In genomic region chr17:28718990-28719433, GRCh38 we compare ENCODE assay signal across 8 cellular contexts. TPM values are rescaled to one million over a fixed set of nuclear protein-coding genes. Genes with fewer than 3 reads are reported as not detected.
A peak's percentile ranks its signal among the peaks of the same experiment; 100 is the strongest.
DNase-seq lines count a peak whose midpoint lies in the region; ATAC-seq, FAIRE-seq and TF ChIP-seq lines count a peak whose summit lies in the region.

No MANE protein-coding gene starts in this region.

- peak; percentile 25 for DNase-seq in stimulated activated CD4-positive, alpha-beta T cell treated with anti-CD3 and anti-CD28 coated beads, Interleukin-15, amount 100 ng/mL, for 24 hours
- DNase-seq in stimulated activated CD4-positive, alpha-beta T cell treated with anti-CD3 and anti-CD28 coated beads, Interleukin-12 subunit alpha, Interleukin-12 subunit beta, amount 100 ng/mL, for 4 hours, result no peak
- DNase-seq in K562 (ENCODE audit: extremely low read depth in 1 of 4, low spot score in 3 of 4), result no peak
- no peak for DNase-seq in NCI-H2227 (lab: John Stamatoyannopoulos, UW; ENCODE audit: unreplicated experiment)
- DNase-seq in NCI-H345 (lab: John Stamatoyannopoulos, UW), result no peak
- no peak for DNase-seq in NCI-H1048 (lab: John Stamatoyannopoulos, UW)
- no peak for DNase-seq in T1000 (lab: John Stamatoyannopoulos, UW)

- peaks cover 33% of the 10 kb centered on the region for H4K20me1 ChIP-seq in K562 (replicated peaks; ENCODE audit: control insufficient read depth, insufficient read depth, low read length)

- TF ChIP-seq CTCF in K562 (IDR thresholded peaks at IDR 0.05 in 2 of 3, conservative IDR thresholded peaks at IDR 0.05 in 1 of 3; ENCODE audit: insufficient read depth in 2 of 3, low read depth in 1 of 3, low read length in 3 of 3), result no peak

- peak overlapping the region; percentile 95 to 100 for H3K9ac ChIP-seq in K562 (ENCODE audit: insufficient read depth in 1 of 2, low read depth in 2 of 2, low read length in 2 of 2)

- H3K4me2 ChIP-seq in K562 (ENCODE audit: insufficient read depth, low read length), result peak overlapping the region; percentile 96

- WGBS in K562 (ENCODE audit: insufficient coverage, low coverage, missing lambda C conversion rate), result 25% methylated on average over 19 of the region's 19 CpGs
- WGBS in mesodermal cell (ENCODE audit: insufficient coverage in 2 of 2), 2 experiments, result 22 to 26% methylated on average over 14 to 16 of the region's 19 CpGs

- H3K9me1 ChIP-seq in K562 (ENCODE audit: control insufficient read depth, insufficient read depth, low read length), result no peaks in the 10 kb centered on the region

- no peak for TF ChIP-seq POLR2A in K562 (conservative IDR thresholded peaks at IDR 0.05)

- 0 out of 5 replicates have a peak, but pooled peaks cover 0 to 11% of the 10 kb centered on the region in 2 experiments for H3K27me3 ChIP-seq in K562 (ENCODE audit: control insufficient read depth in 2 of 2, insufficient read depth in 2 of 2, low read length in 2 of 2)

- no peak for TF ChIP-seq EP300 in K562 (IDR thresholded peaks at IDR 0.05; ENCODE audit: low read length)

- ATAC-seq in K562, result peak; percentile 0; the same call in 1 of the 3 replicates

- CTCF ChIA-PET in K562 (lab: Yijun Ruan, JAX; ENCODE audit: low intra/inter-chr PET ratio), result interaction anchor here (1.5 kb wide), 1 partner anchor 73 kb away, joined by 5 read pairs; no protein-coding TSS in a partner anchor

- peak overlapping the region; percentile 99 for H2AFZ ChIP-seq in K562 (ENCODE audit: low read depth, low read length)

- H3K27ac ChIP-seq in K562 (ENCODE audit: extremely low read depth, low read depth, low read length) (peak overlapping the region; percentile 95), mesodermal cell (ENCODE audit: low read depth, low read length, severe bottlenecking) (peak overlapping the region; percentile 97)

- BruUV-seq in K562 (replicated peaks; lab: Mats Ljungman, UMichigan), result no TSS peak

- POLR2A ChIA-PET in K562 (lab: Yijun Ruan, JAX), result interaction anchor here (0.6 to 11.1 kb wide), 30 partner anchors 9 to 405 kb away, joined by 3 to 367 read pairs (median 5); partner anchors contain the start of genes ALDOC, BLTP2, FAM222B and FLOT2

- in situ Hi-C loops in K562 (cut with MboI), result no loop called here

- TF ChIP-seq RAD21 in K562 (CRISPR knock-in tag; conservative IDR thresholded peaks at IDR 0.05 in 1 of 2, IDR thresholded peaks at IDR 0.05 in 1 of 2), result no peak

- H3K4me3 ChIP-seq in K562 (peak overlapping the region; percentile 75), mesodermal cell (ENCODE audit: extremely low read depth, insufficient read depth, low read length, poor library complexity, severe bottlenecking) (peak overlapping the region; percentile 93)

- peaks cover 52% of the 10 kb centered on the region for H3K79me2 ChIP-seq in K562 (ENCODE audit: control insufficient read depth, insufficient read depth, low read length)

- intact Hi-C loops in K562 (cut with micrococcal nuclease), result loop anchor here (1.0 to 2.0 kb wide), 2 partner anchors 8 to 72 kb away; partner anchors contain the start of gene PROCA1

- H3K9me3 ChIP-seq in K562 (replicated peaks; ENCODE audit: control insufficient read depth, insufficient read depth, low read depth, low read length) (no peaks in the 10 kb centered on the region), mesodermal cell (ENCODE audit: control insufficient read depth, low read length) (no peaks in the 10 kb centered on the region)

- FAIRE-seq in K562 (lab: Jason Lieb, UNC), result no peak

- H3K36me3 ChIP-seq in K562 (ENCODE audit: control insufficient read depth, insufficient read depth, low read length) (peaks cover 40% of the 10 kb centered on the region), mesodermal cell (ENCODE audit: control insufficient read depth, insufficient read depth, low read length) (peaks cover 60% of the 10 kb centered on the region)

- H3K4me1 ChIP-seq in K562 (replicated peaks in 1 of 2; ENCODE audit: control insufficient read depth in 2 of 2, insufficient read depth in 2 of 2, low read length in 2 of 2) (peaks cover 32 to 36% of the 10 kb centered on the region in 2 experiments), mesodermal cell (ENCODE audit: control insufficient read depth, insufficient read depth, low read length, poor library complexity, severe bottlenecking) (peaks cover 26% of the 10 kb centered on the region)

RNA-seq across cellular contexts. Expression of gene RPL23A, which starts 0.8 kb away (rescaled TPM):
- total RNA-seq in K562 (2011; cell fraction: chromatin; rRNA removed; ENCODE audit: low replicate concordance), result 434 and 501 TPM in 2 replicates
- total RNA-seq in K562 (2011; cell fraction: nucleolus; rRNA removed), result 468 and 553 TPM in 2 replicates
- total RNA-seq in K562 (2011; cell fraction: nucleoplasm; rRNA removed), result 654 and 1,193 TPM in 2 replicates
- total RNA-seq in K562 (2014; rRNA removed), result 1,152 and 1,205 TPM in 2 replicates
- total RNA-seq in K562 (2014; rRNA removed; fragmentation: Illumina TruSeq; extraction: Trizol), result 2,395 and 2,469 TPM in 2 replicates
- total RNA-seq in K562 (2015; rRNA removed; fragmentation: Illumina TruSeq; extraction: Trizol), result 1,764 and 1,818 TPM in 2 replicates
- 2,532 and 2,839 TPM in 2 replicates for total RNA-seq in K562 (2021)
- 2,188 and 2,272 TPM in 2 replicates for polyA plus RNA-seq in K562 (2011; rRNA removed)
- 483 and 1,010 TPM in 2 replicates for polyA plus RNA-seq in K562 (2011; cell fraction: cytosol; rRNA removed)
- polyA plus RNA-seq in K562 (2011; cell fraction: nucleus; rRNA removed), result 376 and 671 TPM in 2 replicates
- polyA plus RNA-seq in K562 (2012), result 2,873 and 3,044 TPM in 2 replicates
- 1,539 and 1,550 TPM in 2 replicates for polyA plus RNA-seq in K562 (2014; fragmentation: Illumina TruSeq; extraction: Trizol)
- polyA plus RNA-seq in K562 (2014; fragmentation: Nextera tagmentation; extraction: Ambion mirVana), result 1,000 to 10,000 TPM; 6,705 to 7,115 TPM
- polyA plus RNA-seq in K562 (2014; rRNA removed), result 1,016 and 1,176 TPM in 2 replicates
- 3,418 and 5,037 TPM in 2 replicates for polyA minus RNA-seq in K562 (2011; rRNA and poly(A)+ RNA removed)
- polyA minus RNA-seq in K562 (2011; cell fraction: cytosol; rRNA and poly(A)+ RNA removed), result 735 and 1,003 TPM in 2 replicates
- 214 and 406 TPM in 2 replicates for polyA minus RNA-seq in K562 (2011; cell fraction: nucleus; rRNA and poly(A)+ RNA removed)
- 2,457 TPM for polyA plus RNA-seq in mesodermal cell (2013, experiment 1 of 2)
- polyA plus RNA-seq in mesodermal cell (2013, experiment 2 of 2), result 2,483 TPM

RNA-seq across cellular contexts. Expression of gene RAB34, which starts 1.3 kb away (rescaled TPM):
- 3.0 and 5.4 TPM in 2 replicates for total RNA-seq in K562 (2011; cell fraction: chromatin; rRNA removed; ENCODE audit: low replicate concordance)
- 1.2 and 2.6 TPM in 2 replicates for total RNA-seq in K562 (2011; cell fraction: nucleolus; rRNA removed)
- total RNA-seq in K562 (2011; cell fraction: nucleoplasm; rRNA removed), result 2.2 and 3.7 TPM in 2 replicates
- total RNA-seq in K562 (2014; rRNA removed) (0.37 and 3.8 TPM in 2 replicates), K562 (2014; rRNA removed; fragmentation: Illumina TruSeq; extraction: Trizol) (0.29 and 0.47 TPM in 2 replicates), K562 (2015; rRNA removed; fragmentation: Illumina TruSeq; extraction: Trizol) (0.18 and 0.26 TPM in 2 replicates), K562 (2021) (0.92 and 2.1 TPM in 2 replicates)
- polyA plus RNA-seq in K562 (2011; rRNA removed) (0.60 and 0.81 TPM in 2 replicates), K562 (2014; fragmentation: Illumina TruSeq; extraction: Trizol) (0.19 TPM in 1 of 2 replicates, not detected in the other), K562 (2014; fragmentation: Nextera tagmentation; extraction: Ambion mirVana) (under 1 TPM in 1 of 2 experiments, not detected in 1; 0.07 TPM), K562 (2014; rRNA removed) (0.44 and 1.0 TPM in 2 replicates)
- 0.45 and 0.53 TPM in 2 replicates for polyA plus RNA-seq in K562 (2011; cell fraction: cytosol; rRNA removed)
- 1.3 and 3.1 TPM in 2 replicates for polyA plus RNA-seq in K562 (2011; cell fraction: nucleus; rRNA removed)
- 0.10 and 0.36 TPM in 2 replicates for polyA plus RNA-seq in K562 (2012)
- not detected in 2 replicates for polyA minus RNA-seq in K562 (2011; rRNA and poly(A)+ RNA removed)
- polyA minus RNA-seq in K562 (2011; cell fraction: cytosol; rRNA and poly(A)+ RNA removed), result 3.1 TPM in 1 of 2 replicates, not detected in the other
- polyA minus RNA-seq in K562 (2011; cell fraction: nucleus; rRNA and poly(A)+ RNA removed), result 0.81 and 1.3 TPM in 2 replicates
- 209 TPM for polyA plus RNA-seq in mesodermal cell (2013, experiment 1 of 2)
- 185 TPM for polyA plus RNA-seq in mesodermal cell (2013, experiment 2 of 2)

RNA-seq across cellular contexts. Expression of gene TLCD1, which starts 7.0 kb away (rescaled TPM):
- 34.1 and 67.7 TPM in 2 replicates for total RNA-seq in K562 (2011; cell fraction: chromatin; rRNA removed; ENCODE audit: low replicate concordance)
- 59.7 and 73.9 TPM in 2 replicates for total RNA-seq in K562 (2011; cell fraction: nucleolus; rRNA removed)
- 47.7 and 50.0 TPM in 2 replicates for total RNA-seq in K562 (2011; cell fraction: nucleoplasm; rRNA removed)
- total RNA-seq in K562 (2014; rRNA removed) (15.8 and 26.0 TPM in 2 replicates), K562 (2014; rRNA removed; fragmentation: Illumina TruSeq; extraction: Trizol) (19.7 and 21.7 TPM in 2 replicates), K562 (2015; rRNA removed; fragmentation: Illumina TruSeq; extraction: Trizol) (15.7 and 18.1 TPM in 2 replicates), K562 (2021) (27.1 and 29.5 TPM in 2 replicates)
- polyA plus RNA-seq in K562 (2011; rRNA removed) (17.2 and 33.2 TPM in 2 replicates), K562 (2014; fragmentation: Illumina TruSeq; extraction: Trizol) (34.2 and 37.7 TPM in 2 replicates), K562 (2014; fragmentation: Nextera tagmentation; extraction: Ambion mirVana) (10 to 100 TPM in 1 of 2 experiments, 1 to 10 TPM in 1; 6.8 to 10.2 TPM), K562 (2014; rRNA removed) (25.0 and 34.7 TPM in 2 replicates)
- polyA plus RNA-seq in K562 (2011; cell fraction: cytosol; rRNA removed), result 28.5 and 69.2 TPM in 2 replicates
- 25.3 and 42.9 TPM in 2 replicates for polyA plus RNA-seq in K562 (2011; cell fraction: nucleus; rRNA removed)
- 14.3 and 27.8 TPM in 2 replicates for polyA plus RNA-seq in K562 (2012)
- 15.8 and 41.3 TPM in 2 replicates for polyA minus RNA-seq in K562 (2011; rRNA and poly(A)+ RNA removed)
- 7.2 and 13.1 TPM in 2 replicates for polyA minus RNA-seq in K562 (2011; cell fraction: cytosol; rRNA and poly(A)+ RNA removed)
- polyA minus RNA-seq in K562 (2011; cell fraction: nucleus; rRNA and poly(A)+ RNA removed), result 32.4 and 42.9 TPM in 2 replicates
- 6.0 TPM for polyA plus RNA-seq in mesodermal cell (2013, experiment 1 of 2)
- 8.9 TPM for polyA plus RNA-seq in mesodermal cell (2013, experiment 2 of 2)

RNA-seq across cellular contexts. Expression of gene PROCA1, which starts 7.3 kb away (rescaled TPM):
- total RNA-seq in K562 (2011; cell fraction: chromatin; rRNA removed; ENCODE audit: low replicate concordance), result 25.9 and 39.2 TPM in 2 replicates
- total RNA-seq in K562 (2011; cell fraction: nucleolus; rRNA removed), result 26.1 and 28.0 TPM in 2 replicates
- 25.2 and 29.9 TPM in 2 replicates for total RNA-seq in K562 (2011; cell fraction: nucleoplasm; rRNA removed)
- total RNA-seq in K562 (2014; rRNA removed) (5.9 and 6.6 TPM in 2 replicates), K562 (2014; rRNA removed; fragmentation: Illumina TruSeq; extraction: Trizol) (2.7 and 2.9 TPM in 2 replicates), K562 (2015; rRNA removed; fragmentation: Illumina TruSeq; extraction: Trizol) (4.7 and 5.4 TPM in 2 replicates), K562 (2021) (5.3 and 5.6 TPM in 2 replicates)
- polyA plus RNA-seq in K562 (2011; rRNA removed) (7.0 and 7.3 TPM in 2 replicates), K562 (2014; fragmentation: Illumina TruSeq; extraction: Trizol) (5.4 and 6.7 TPM in 2 replicates), K562 (2014; fragmentation: Nextera tagmentation; extraction: Ambion mirVana) (1 to 10 TPM in 1 of 2 experiments, under 1 TPM in 1; 0.78 to 1.3 TPM), K562 (2014; rRNA removed) (13.1 and 16.2 TPM in 2 replicates)
- 5.1 and 6.1 TPM in 2 replicates for polyA plus RNA-seq in K562 (2011; cell fraction: cytosol; rRNA removed)
- polyA plus RNA-seq in K562 (2011; cell fraction: nucleus; rRNA removed), result 28.0 and 51.9 TPM in 2 replicates
- polyA plus RNA-seq in K562 (2012), result 5.9 and 11.2 TPM in 2 replicates
- 2.1 and 3.2 TPM in 2 replicates for polyA minus RNA-seq in K562 (2011; rRNA and poly(A)+ RNA removed)
- 1.0 and 3.0 TPM in 2 replicates for polyA minus RNA-seq in K562 (2011; cell fraction: cytosol; rRNA and poly(A)+ RNA removed)
- polyA minus RNA-seq in K562 (2011; cell fraction: nucleus; rRNA and poly(A)+ RNA removed), result 5.7 and 7.2 TPM in 2 replicates
- polyA plus RNA-seq in mesodermal cell (2013, experiment 1 of 2), result 13.1 TPM
- 11.7 TPM for polyA plus RNA-seq in mesodermal cell (2013, experiment 2 of 2)

RNA-seq across cellular contexts. Expression of gene NEK8, which starts 9.6 kb away (rescaled TPM):
- total RNA-seq in K562 (2011; cell fraction: chromatin; rRNA removed; ENCODE audit: low replicate concordance), result 53.1 and 144 TPM in 2 replicates
- 60.9 and 78.0 TPM in 2 replicates for total RNA-seq in K562 (2011; cell fraction: nucleolus; rRNA removed)
- total RNA-seq in K562 (2011; cell fraction: nucleoplasm; rRNA removed), result 42.5 and 50.3 TPM in 2 replicates
- total RNA-seq in K562 (2014; rRNA removed), result 4.6 and 5.8 TPM in 2 replicates
- 3.9 TPM in 2 replicates for total RNA-seq in K562 (2014; rRNA removed; fragmentation: Illumina TruSeq; extraction: Trizol)
- total RNA-seq in K562 (2015; rRNA removed; fragmentation: Illumina TruSeq; extraction: Trizol), result 3.6 and 4.5 TPM in 2 replicates
- total RNA-seq in K562 (2021), result 6.4 and 7.8 TPM in 2 replicates
- polyA plus RNA-seq in K562 (2011; rRNA removed), result 16.6 and 17.7 TPM in 2 replicates
- 11.0 and 15.6 TPM in 2 replicates for polyA plus RNA-seq in K562 (2011; cell fraction: cytosol; rRNA removed)
- 27.1 and 34.4 TPM in 2 replicates for polyA plus RNA-seq in K562 (2011; cell fraction: nucleus; rRNA removed)
- polyA plus RNA-seq in K562 (2012), result 5.1 and 5.5 TPM in 2 replicates
- 5.7 and 8.2 TPM in 2 replicates for polyA plus RNA-seq in K562 (2014; fragmentation: Illumina TruSeq; extraction: Trizol)
- polyA plus RNA-seq in K562 (2014; fragmentation: Nextera tagmentation; extraction: Ambion mirVana), result 1 to 10 TPM in 1 of 2 experiments, under 1 TPM in 1; 0.98 to 1.6 TPM
- 7.6 and 10.3 TPM in 2 replicates for polyA plus RNA-seq in K562 (2014; rRNA removed)
- 23.5 and 32.9 TPM in 2 replicates for polyA minus RNA-seq in K562 (2011; rRNA and poly(A)+ RNA removed)
- 9.6 and 10.3 TPM in 2 replicates for polyA minus RNA-seq in K562 (2011; cell fraction: cytosol; rRNA and poly(A)+ RNA removed)
- 18.8 and 23.9 TPM in 2 replicates for polyA minus RNA-seq in K562 (2011; cell fraction: nucleus; rRNA and poly(A)+ RNA removed)
- polyA plus RNA-seq in mesodermal cell (2013, experiment 1 of 2), result 4.8 TPM
- polyA plus RNA-seq in mesodermal cell (2013, experiment 2 of 2), result 5.7 TPM
